ENCODE assay signal across 12 cellular contexts in the genomic region with DNA sequence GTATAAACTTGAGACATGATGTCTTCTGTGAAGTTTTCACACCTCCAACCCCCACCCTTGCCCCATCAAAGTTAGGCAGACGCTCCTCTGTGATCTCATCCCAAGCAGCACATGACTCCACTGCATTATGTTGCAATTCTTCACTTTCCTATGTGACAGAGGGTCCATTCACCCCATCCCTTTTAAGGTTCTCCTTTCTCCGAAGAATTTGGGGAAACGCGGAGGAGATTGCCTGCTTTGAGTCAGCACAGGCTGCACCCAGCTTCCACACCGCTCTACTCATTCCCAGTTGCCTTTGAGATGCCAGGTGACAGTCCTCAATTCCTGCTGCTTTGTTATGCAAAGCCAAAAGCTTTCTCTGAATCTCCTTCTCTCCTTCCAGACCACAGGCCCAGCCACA.
A peak's percentile ranks its signal among the peaks of the same experiment; 100 is the strongest.
DNase-seq lines count a peak whose midpoint lies in the region; ATAC-seq, FAIRE-seq and TF ChIP-seq lines count a peak whose summit lies in the region.
"Had no signal": no experiment of that assay in that cellular context is flagged by ENCODE, and none has a peak within 500 bp of the region (broad histone marks: within the 10 kb centered on the region; RNA-seq: fewer than 3 reads in every experiment).

No MANE protein-coding gene starts in this region.

- H3K4me1 Mint-ChIP-seq in stimulated activated naive B cell treated with anti-CD40 and anti-IgM and Interleukin-4, amounts not matched to agents 10 μg/mL and 1 μg/mL and 100 μg/mL, for 72 hours = peaks cover 6 to 7% of the 10 kb centered on the region in 2 donors

- H3K36me3 Mint-ChIP-seq in stimulated activated naive B cell treated with anti-CD40 and anti-IgM and Interleukin-4, amounts not matched to agents 10 μg/mL and 1 μg/mL and 100 μg/mL, for 72 hours = no peaks in the 10 kb centered on the region

- H3K9me3 ChIP-seq in gastroesophageal sphincter (no peaks in the 10 kb centered on the region), pancreas (no peaks in the 10 kb centered on the region)
- H3K9me3 ChIP-seq: adrenal gland, sigmoid colon had no signal

- DNase-seq in SIG-M5 treated with dmso at 0.1 percent for 504 hours (lab: John Stamatoyannopoulos, UW; ENCODE audit: unreplicated experiment) (peak; percentile 61), SIG-M5 (lab: John Stamatoyannopoulos, UW) (no peak), NCI-H2107 (lab: John Stamatoyannopoulos, UW) (peak; percentile 14), pancreas (no peak), GM20000 (ENCODE audit: low spot score) (no peak), NCI-H128 (lab: John Stamatoyannopoulos, UW; ENCODE audit: unreplicated experiment) (no peak)
- DNase-seq in stimulated activated naive B cell treated with anti-CD40 and anti-IgM and Interleukin-4, amounts not matched to agents 10 μg/mL and 1 μg/mL and 100 μg/mL, for 72 hours = no peak
- DNase-seq: PC-9, sigmoid colon had no signal

- H3K27ac ChIP-seq in gastroesophageal sphincter (no peak overlapping the region), pancreas (no peak overlapping the region)
- H3K27ac ChIP-seq: adrenal gland, KMS-11, PC-9, sigmoid colon had no signal

- H3K36me3 ChIP-seq in gastroesophageal sphincter = no peaks in the 10 kb centered on the region
- no peaks in the 10 kb centered on the region for H3K36me3 ChIP-seq in pancreas
- H3K36me3 ChIP-seq: adrenal gland, sigmoid colon had no signal

- H3K27ac Mint-ChIP-seq in stimulated activated naive B cell treated with anti-CD40 and anti-IgM and Interleukin-4, amounts not matched to agents 10 μg/mL and 1 μg/mL and 100 μg/mL, for 72 hours = no peak overlapping the region

- no peak for TF ChIP-seq POLR2A in gastroesophageal sphincter (IDR thresholded peaks at IDR 0.05)

- TF ChIP-seq CTCF in gastroesophageal sphincter (IDR thresholded peaks at IDR 0.05) (no peak), pancreas (IDR thresholded peaks at IDR 0.05) (no peak), GM20000 (IDR thresholded peaks at IDR 0.05; ENCODE audit: extremely low read depth, missing control alignments) (no peak)

- FAIRE-seq in pancreas (lab: Jason Lieb, UNC) = no peak

- ATAC-seq in gastroesophageal sphincter = peak; percentile 53
- peak in 3 of 4 donors; percentile 22 to 64 (median 62) for ATAC-seq in pancreas
- ATAC-seq in stimulated activated naive B cell treated with anti-CD40 and anti-IgM and Interleukin-4, amounts not matched to agents 10 μg/mL and 1 μg/mL and 100 μg/mL, for 72 hours (replicated peaks) = no peak

- H3K9me3 Mint-ChIP-seq in stimulated activated naive B cell treated with anti-CD40 and anti-IgM and Interleukin-4, amounts not matched to agents 10 μg/mL and 1 μg/mL and 100 μg/mL, for 72 hours = peaks cover 0 to 3% of the 10 kb centered on the region in 2 donors

- H3K4me1 ChIP-seq in gastroesophageal sphincter (no peaks in the 10 kb centered on the region), pancreas (peaks cover 0 to 3% (median 0%) of the 10 kb centered on the region in 3 donors)
- H3K4me1 ChIP-seq: adrenal gland, sigmoid colon had no signal

- intact Hi-C loops in pancreas (cut with DNase I) = no loop called here

- no peak for TF ChIP-seq EP300 in gastroesophageal sphincter (IDR thresholded peaks at IDR 0.05)

- 58 to 67% methylated on average over 4 to 5 of the region's 5 CpGs for WGBS in gastroesophageal sphincter (ENCODE audit: low coverage in 1 of 2), 2 donors
- 90 to 97% methylated on average over 5 of the region's 5 CpGs for WGBS in pancreas, 2 donors

- H3K27me3 ChIP-seq in gastroesophageal sphincter = no peaks in the 10 kb centered on the region
- no peaks in the 10 kb centered on the region for H3K27me3 ChIP-seq in pancreas
- H3K27me3 ChIP-seq: adrenal gland, sigmoid colon had no signal

- H3K4me3 Mint-ChIP-seq in stimulated activated naive B cell treated with anti-CD40 and anti-IgM and Interleukin-4, amounts not matched to agents 10 μg/mL and 1 μg/mL and 100 μg/mL, for 72 hours = no peak overlapping the region

- H3K4me3 ChIP-seq in gastroesophageal sphincter (no peak overlapping the region), pancreas (no peak overlapping the region)
- H3K4me3 ChIP-seq: adrenal gland, PC-9, sigmoid colon had no signal

- peaks cover 23 to 32% of the 10 kb centered on the region in 2 donors for H3K27me3 Mint-ChIP-seq in stimulated activated naive B cell treated with anti-CD40 and anti-IgM and Interleukin-4, amounts not matched to agents 10 μg/mL and 1 μg/mL and 100 μg/mL, for 72 hours

Comparison
In these comparisons a context has a peak if more than half of its experiments do, and no peak if none do; other contexts are left out.
1. DNase-seq: peak in SIG-M5 treated with dmso at 0.1 percent for 504 hours (single experiment) and NCI-H2107 (single experiment); none in SIG-M5 (single experiment), pancreas (0 of 6), GM20000 (single experiment), NCI-H128 (single experiment) and stimulated activated naive B cell treated with anti-CD40 and anti-IgM and Interleukin-4, amounts not matched to agents 10 μg/mL and 1 μg/mL and 100 μg/mL, for 72 hours (single experiment).
2. ATAC-seq: peak in gastroesophageal sphincter (single experiment) and pancreas (3 of 4); none in stimulated activated naive B cell treated with anti-CD40 and anti-IgM and Interleukin-4, amounts not matched to agents 10 μg/mL and 1 μg/mL and 100 μg/mL, for 72 hours (0 of 2).